8 cellular contexts compared by ENCODE assay signal in the genomic region with DNA sequence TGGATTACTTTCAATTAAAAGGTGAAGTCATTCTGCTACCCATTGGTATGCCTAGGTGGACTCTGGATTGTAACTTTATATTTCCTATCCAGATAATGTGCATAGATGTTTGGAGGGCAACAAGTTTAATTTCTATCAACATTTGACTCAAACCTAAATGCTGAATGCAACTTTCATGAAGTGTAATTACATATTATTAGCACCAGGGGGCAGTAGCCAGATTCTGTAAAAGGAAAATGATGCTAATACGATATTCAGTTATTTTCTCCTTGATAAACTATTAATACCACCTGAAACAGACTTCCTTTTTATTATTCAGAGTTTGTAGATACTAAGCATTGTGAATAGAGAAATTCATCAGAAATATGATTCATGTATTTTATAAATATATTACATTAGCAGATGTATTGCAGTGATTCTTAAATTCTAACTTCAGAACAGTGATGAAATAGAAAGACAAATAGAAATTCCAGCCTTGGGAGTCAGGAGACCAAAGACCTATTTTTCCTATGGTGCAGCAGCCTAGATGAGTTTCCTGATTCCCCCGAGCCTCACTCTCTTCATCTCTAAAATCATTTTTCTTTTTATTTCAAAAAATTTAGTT.
DNase-seq lines count a peak whose midpoint lies in the region; ATAC-seq, FAIRE-seq and TF ChIP-seq lines count a peak whose summit lies in the region.

No MANE protein-coding gene starts in this region.

- H3K4me1 Mint-ChIP-seq in astrocyte (ENCODE audit: low read depth, unreplicated experiment): peaks cover 8% of the 10 kb centered on the region

- ATAC-seq in GM18867 (IDR thresholded peaks at IDR 0.05; ENCODE audit: unreplicated experiment): no peak

- H2AFZ ChIP-seq in Loucy (ENCODE audit: low read length) (no peak overlapping the region), astrocyte (ENCODE audit: low read depth, low read length) (no peak overlapping the region)

- no peak overlapping the region for H3K4me2 ChIP-seq in Loucy (ENCODE audit: low read depth, low read length, poor library complexity, severe bottlenecking)
- no peak overlapping the region for H3K4me2 ChIP-seq in astrocyte (ENCODE audit: low read length)

- no peak overlapping the region for H3K4me3 ChIP-seq in Loucy (ENCODE audit: low read length, poor library complexity, severe bottlenecking)
- no peak overlapping the region for H3K4me3 ChIP-seq in astrocyte (ENCODE audit: insufficient read depth, low read depth, low read length)
- H3K4me3 ChIP-seq in liver (ENCODE audit: low read depth in 1 of 3, low read length in 3 of 3): no peak overlapping the region

- H3K36me3 Mint-ChIP-seq in astrocyte (ENCODE audit: low read depth, unreplicated experiment): no peaks in the 10 kb centered on the region

- H3K79me2 ChIP-seq in Loucy (ENCODE audit: insufficient read depth, low read length) (no peaks in the 10 kb centered on the region), astrocyte (ENCODE audit: insufficient read depth, low read length) (no peaks in the 10 kb centered on the region)

- no peak overlapping the region for H3K27ac Mint-ChIP-seq in astrocyte (ENCODE audit: unreplicated experiment)

- WGBS in liver: 24% methylated on average over 2 of the region's 2 CpGs

- no peak for FAIRE-seq in astrocyte (lab: Jason Lieb, UNC)

- no peaks in the 10 kb centered on the region for H3K9me3 Mint-ChIP-seq in astrocyte (ENCODE audit: unreplicated experiment)

- H3K4me1 ChIP-seq in Loucy (ENCODE audit: insufficient read depth, low read length, poor library complexity, severe bottlenecking): peaks cover 4% of the 10 kb centered on the region
- peaks cover 4% of the 10 kb centered on the region for H3K4me1 ChIP-seq in astrocyte (ENCODE audit: insufficient read depth, low read length)
- peaks cover 0 to 3% (median 0%) of the 10 kb centered on the region in 4 donors for H3K4me1 ChIP-seq in liver (ENCODE audit: control insufficient read depth in 4 of 4, insufficient read depth in 4 of 4, low read length in 3 of 4)

- H3K4me3 Mint-ChIP-seq in astrocyte (ENCODE audit: unreplicated experiment): no peak overlapping the region

- H3K9me3 ChIP-seq in Loucy (ENCODE audit: insufficient read depth, low read depth, low read length) (no peaks in the 10 kb centered on the region), astrocyte (ENCODE audit: insufficient read depth, low read depth, low read length) (no peaks in the 10 kb centered on the region), liver (ENCODE audit: control insufficient read depth in 4 of 4, low read length in 3 of 4) (peaks cover 0 to 5% (median 1%) of the 10 kb centered on the region in 4 donors)

- no peaks in the 10 kb centered on the region for H3K36me3 ChIP-seq in Loucy (ENCODE audit: insufficient read depth, low read length)
- H3K36me3 ChIP-seq in astrocyte (ENCODE audit: insufficient read depth, low read length): no peaks in the 10 kb centered on the region
- no peaks in the 10 kb centered on the region for H3K36me3 ChIP-seq in liver (ENCODE audit: control insufficient read depth in 4 of 4, insufficient read depth in 3 of 4, low read depth in 1 of 4, low read length in 3 of 4)

- H3F3A ChIP-seq in Loucy (ENCODE audit: low read depth): no peaks in the 10 kb centered on the region

- H3K9ac ChIP-seq in Loucy (ENCODE audit: low read depth, low read length, poor library complexity, severe bottlenecking) (no peak overlapping the region), astrocyte (ENCODE audit: low read length) (no peak overlapping the region), liver (ENCODE audit: low read depth in 1 of 2, low read length in 2 of 2) (no peak overlapping the region)

- DNase-seq in DMS53 treated with DMSO at 0.1 percent for 48 hours (lab: John Stamatoyannopoulos, UW; ENCODE audit: unreplicated experiment) (peak; percentile 20), astrocyte (ENCODE audit: low read depth) (peak; percentile 12), NCI-H187 (lab: John Stamatoyannopoulos, UW) (no peak), T1000 (lab: John Stamatoyannopoulos, UW) (no peak)
- no peak for DNase-seq in stimulated activated CD4-positive, alpha-beta T cell treated with anti-CD3 and anti-CD28 coated beads, Interleukin-15, amount 100 ng/mL, for 24 hours

- peak; percentile 80 to 83 for TF ChIP-seq RAD21 in liver (IDR thresholded peaks at IDR 0.05)

- TF ChIP-seq CTCF in Loucy (conservative IDR thresholded peaks at IDR 0.05; ENCODE audit: low read length): peak; percentile 84
- TF ChIP-seq CTCF in astrocyte (IDR thresholded peaks at IDR 0.05; ENCODE audit: insufficient read depth, low read depth, low read length): peak; percentile 73
- TF ChIP-seq CTCF in liver (IDR thresholded peaks at IDR 0.05; ENCODE audit: low read depth, low read length, missing input control): peak; percentile 66

- H3K27me3 ChIP-seq in Loucy (ENCODE audit: insufficient read depth, low read length, poor library complexity, severe bottlenecking) (no peaks in the 10 kb centered on the region), astrocyte (ENCODE audit: insufficient read depth, low read length) (no peaks in the 10 kb centered on the region), liver (ENCODE audit: control insufficient read depth in 4 of 4, insufficient read depth in 4 of 4, low read length in 3 of 4) (no peaks in the 10 kb centered on the region)

- H3K27ac ChIP-seq in astrocyte (ENCODE audit: low read depth, low read length) (no peak overlapping the region), liver (ENCODE audit: low read depth in 1 of 2, low read length in 2 of 2) (no peak overlapping the region)

- H4K20me1 ChIP-seq in Loucy (ENCODE audit: insufficient read depth, low read length, poor library complexity, severe bottlenecking): no peaks in the 10 kb centered on the region
- H4K20me1 ChIP-seq in astrocyte (ENCODE audit: insufficient read depth, low read length): no peaks in the 10 kb centered on the region

- H3K27me3 Mint-ChIP-seq in astrocyte (ENCODE audit: low read depth, unreplicated experiment): no peaks in the 10 kb centered on the region

- no peaks in the 10 kb centered on the region for H3K9me2 ChIP-seq in Loucy (replicated peaks; ENCODE audit: low read depth, low read length)

TF ChIP-seq in liver, 16 proteins besides CTCF, POLR2A, EP300 and RAD21:
- no peak for TF ChIP-seq JUND (IDR thresholded peaks at IDR 0.05)
- no peak for TF ChIP-seq GABPA (IDR thresholded peaks at IDR 0.05 in 1 of 2, conservative IDR thresholded peaks at IDR 0.05 in 1 of 2)
- TF ChIP-seq SP1 (IDR thresholded peaks at IDR 0.05): no peak
- TF ChIP-seq HNF4G (IDR thresholded peaks at IDR 0.05): no peak
- TF ChIP-seq FOXA1 (IDR thresholded peaks at IDR 0.05): no peak
- TF ChIP-seq RXRA (IDR thresholded peaks at IDR 0.05): no peak
- no peak for TF ChIP-seq ZBTB33 (IDR thresholded peaks at IDR 0.05)
- TF ChIP-seq FOXA2 (IDR thresholded peaks at IDR 0.05): no peak
- TF ChIP-seq, protein P1, sequence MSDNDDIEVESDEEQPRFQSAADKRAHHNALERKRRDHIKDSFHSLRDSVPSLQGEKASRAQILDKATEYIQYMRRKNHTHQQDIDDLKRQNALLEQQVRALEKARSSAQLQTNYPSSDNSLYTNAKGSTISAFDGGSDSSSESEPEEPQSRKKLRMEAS (IDR thresholded peaks at IDR 0.05): no peak
- TF ChIP-seq EGR1 (IDR thresholded peaks at IDR 0.05; ENCODE audit: low read depth in 2 of 2): no peak
- TF ChIP-seq TAF1 (conservative IDR thresholded peaks at IDR 0.05): no peak
- TF ChIP-seq REST (IDR thresholded peaks at IDR 0.05): no peak

Comparison
In these comparisons a context has a peak if more than half of its experiments do, and no peak if none do; other contexts are left out.
1. DNase-seq: peak in DMS53 treated with DMSO at 0.1 percent for 48 hours (single experiment) and astrocyte (single experiment); none in stimulated activated CD4-positive, alpha-beta T cell treated with anti-CD3 and anti-CD28 coated beads, Interleukin-15, amount 100 ng/mL, for 24 hours (single experiment), NCI-H187 (0 of 2) and T1000 (single experiment).
2. Peak in every context shown above with its lines, with median percentiles within 50 percentile points of each other: CTCF ChIP-seq.